Comparison of ENCODE assay signal across 10 cellular contexts in the genomic region with DNA sequence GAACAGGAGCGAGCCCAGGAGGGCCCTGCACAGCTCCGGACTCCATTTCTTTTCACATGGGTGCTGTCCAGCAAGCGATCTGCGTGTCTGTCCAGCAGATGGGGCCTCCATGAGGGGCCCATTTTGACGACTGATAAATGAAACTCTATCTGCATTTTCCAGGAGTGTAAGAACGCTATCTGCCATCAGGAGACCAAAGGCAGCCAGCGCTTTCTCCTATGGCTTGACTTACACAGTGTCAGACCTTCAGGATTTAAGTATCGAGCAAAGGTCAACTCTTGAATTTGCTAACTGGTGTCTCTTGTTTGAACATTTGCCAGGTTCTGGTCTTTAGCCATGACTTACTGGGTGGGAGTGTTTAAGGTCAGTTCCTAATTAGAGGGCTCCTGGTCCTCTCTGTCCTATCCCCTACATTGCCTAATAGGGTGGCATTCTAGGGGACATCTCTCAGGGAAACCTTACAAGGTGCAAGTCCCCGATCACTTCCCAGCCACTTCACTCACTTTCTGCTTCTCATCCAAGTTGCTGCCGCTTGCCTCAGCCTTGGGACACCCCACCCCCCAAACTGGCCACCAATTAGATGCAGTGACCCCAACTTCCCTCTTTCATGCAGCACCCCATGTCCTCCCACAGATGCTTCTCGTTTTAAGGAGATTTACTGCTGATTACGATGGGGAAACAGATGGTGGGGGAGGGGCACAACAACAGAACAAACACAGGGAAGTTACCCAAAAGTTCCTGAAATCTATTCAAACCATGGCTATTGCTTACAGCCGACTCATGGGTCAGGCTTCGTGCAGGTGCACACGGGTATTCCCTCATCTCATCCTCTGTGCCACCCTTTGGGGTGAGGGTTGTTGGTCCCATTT. TPM values are rescaled to one million over a fixed set of nuclear protein-coding genes. Genes with fewer than 3 reads are reported as not detected.
DNase-seq lines count a peak whose midpoint lies in the region; ATAC-seq and TF ChIP-seq lines count a peak whose summit lies in the region.
"Had no signal": no experiment of that assay in that cellular context is flagged by ENCODE, and none has a peak within 500 bp of the region (broad histone marks: within the 10 kb centered on the region; RNA-seq: fewer than 3 reads in every experiment).

No MANE protein-coding gene starts in this region.

- POLR2A ChIA-PET in activated CD8-positive, alpha-beta T cell treated with anti-CD3 and anti-CD28 coated beads for 36 hours (lab: Charles Lee): interaction anchor here (1.2 to 6.3 kb wide), 4 partner anchors 15 to 20 kb away, joined by 12 to 92 read pairs (median 14); a partner anchor contains a TSS

- intact Hi-C loops in activated CD8-positive, alpha-beta T cell treated with anti-CD3 and anti-CD28 coated beads for 36 hours (cut with micrococcal nuclease): no loop called here

- WGBS in tibial nerve, 2 donors: 66 to 71% methylated on average over 15 of the region's 15 CpGs

- CTCF ChIA-PET in activated CD8-positive, alpha-beta memory T cell treated with anti-CD3 and anti-CD28 coated beads, Interleukin-2, amount 10 ng/mL, durations not matched to agents 7 days and 5 days (lab: Charles Lee): interaction anchor here (1.2 to 2.5 kb wide), 12 partner anchors 10 to 56 kb away, joined by 3 to 18 read pairs (median 5); a partner anchor contains a TSS
- CTCF ChIA-PET in activated CD8-positive, alpha-beta T cell treated with anti-CD3 and anti-CD28 coated beads for 36 hours (lab: Charles Lee): interaction anchor here (1.7 to 6.3 kb wide), 4 partner anchors 10 to 27 kb away, joined by 6 to 108 read pairs (median 12); a partner anchor contains a TSS

- TF ChIP-seq POLR2A in tibial nerve (IDR thresholded peaks at IDR 0.05): no peak

- no peaks in the 10 kb centered on the region for H3K27me3 Mint-ChIP-seq in activated CD8-positive, alpha-beta memory T cell treated with anti-CD3 and anti-CD28 coated beads, Interleukin-2, amount 10 ng/mL, durations not matched to agents 7 days and 5 days
- no peaks in the 10 kb centered on the region for H3K27me3 Mint-ChIP-seq in activated CD8-positive, alpha-beta T cell treated with anti-CD3 and anti-CD28 coated beads for 36 hours

- peaks cover 20% of the 10 kb centered on the region for H3K36me3 Mint-ChIP-seq in activated CD8-positive, alpha-beta memory T cell treated with anti-CD3 and anti-CD28 coated beads, Interleukin-2, amount 10 ng/mL, durations not matched to agents 7 days and 5 days
- peaks cover 63% of the 10 kb centered on the region for H3K36me3 Mint-ChIP-seq in activated CD8-positive, alpha-beta T cell treated with anti-CD3 and anti-CD28 coated beads for 36 hours (ENCODE audit: low read depth)

- H3K9me3 Mint-ChIP-seq in activated CD8-positive, alpha-beta memory T cell treated with anti-CD3 and anti-CD28 coated beads, Interleukin-2, amount 10 ng/mL, durations not matched to agents 7 days and 5 days (ENCODE audit: low read depth): no peaks in the 10 kb centered on the region
- no peaks in the 10 kb centered on the region for H3K9me3 Mint-ChIP-seq in activated CD8-positive, alpha-beta T cell treated with anti-CD3 and anti-CD28 coated beads for 36 hours

- H3K27me3 ChIP-seq in tibial nerve: no peaks in the 10 kb centered on the region

- no peak overlapping the region for H3K4me3 Mint-ChIP-seq in activated CD8-positive, alpha-beta memory T cell treated with anti-CD3 and anti-CD28 coated beads, Interleukin-2, amount 10 ng/mL, durations not matched to agents 7 days and 5 days
- no peak overlapping the region for H3K4me3 Mint-ChIP-seq in activated CD8-positive, alpha-beta T cell treated with anti-CD3 and anti-CD28 coated beads for 36 hours

- peaks cover 84% of the 10 kb centered on the region for H3K4me1 Mint-ChIP-seq in activated CD8-positive, alpha-beta memory T cell treated with anti-CD3 and anti-CD28 coated beads, Interleukin-2, amount 10 ng/mL, durations not matched to agents 7 days and 5 days
- peaks cover 94% of the 10 kb centered on the region for H3K4me1 Mint-ChIP-seq in activated CD8-positive, alpha-beta T cell treated with anti-CD3 and anti-CD28 coated beads for 36 hours (ENCODE audit: low read depth)

- peak in 1 of 2 donors; percentile 88 for TF ChIP-seq EP300 in tibial nerve (IDR thresholded peaks at IDR 0.05)

- ATAC-seq in activated CD8-positive, alpha-beta memory T cell treated with anti-CD3 and anti-CD28 coated beads, Interleukin-2, amount 10 ng/mL, durations not matched to agents 7 days and 5 days: no peak
- ATAC-seq in activated CD8-positive, alpha-beta T cell treated with anti-CD3 and anti-CD28 coated beads for 36 hours: no peak
- ATAC-seq in left lobe of liver: peak; percentile 17

- H3K4me3 ChIP-seq in tibial nerve: no peak overlapping the region

- H3K27ac Mint-ChIP-seq in activated CD8-positive, alpha-beta memory T cell treated with anti-CD3 and anti-CD28 coated beads, Interleukin-2, amount 10 ng/mL, durations not matched to agents 7 days and 5 days: peak overlapping the region; percentile 92
- H3K27ac Mint-ChIP-seq in activated CD8-positive, alpha-beta T cell treated with anti-CD3 and anti-CD28 coated beads for 36 hours: peak overlapping the region; percentile 78

- DNase-seq in activated CD8-positive, alpha-beta memory T cell treated with anti-CD3 and anti-CD28 coated beads, Interleukin-2, amount 10 ng/mL, durations not matched to agents 7 days and 5 days: no peak
- DNase-seq in activated CD8-positive, alpha-beta memory T cell treated with anti-CD3 and anti-CD28 coated beads, Interleukin-2, amount 50 U/mL, for 48 hours: no peak
- DNase-seq in activated CD8-positive, alpha-beta T cell treated with anti-CD3 and anti-CD28 coated beads for 36 hours: no peak
- DNase-seq in left lobe of liver (ENCODE audit: low spot score): no peak
- peak in 1 of 2 donors; percentile 84 for DNase-seq in tibial nerve (ENCODE audit: low spot score in 2 of 2)
- DNase-seq in NCI-H1048 (lab: John Stamatoyannopoulos, UW): no peak
- DNase-seq in iPS-NIHi11 (ENCODE audit: low spot score): no peak
- no peak for DNase-seq in GM13976 (ENCODE audit: low spot score)
- DNase-seq: stimulated activated naive CD4-positive, alpha-beta T cell treated with Interleukin-2 at 50 U/mL for 16 hours had no signal

- TF ChIP-seq CTCF in activated CD8-positive, alpha-beta T cell treated with anti-CD3 and anti-CD28 coated beads for 36 hours (IDR thresholded peaks at IDR 0.05): no peak
- TF ChIP-seq CTCF in tibial nerve (IDR thresholded peaks at IDR 0.05): no peak
- TF ChIP-seq CTCF in GM13976 (IDR thresholded peaks at IDR 0.05; ENCODE audit: borderline replicate concordance, control extremely low read depth, extremely low read depth, insufficient read depth, missing control alignments): no peak

- peaks cover 5 to 83% (median 13%) of the 10 kb centered on the region in 3 donors for H3K36me3 ChIP-seq in tibial nerve

- H3K9me3 ChIP-seq in tibial nerve: no peaks in the 10 kb centered on the region

- peaks cover 0 to 99% (median 74%) of the 10 kb centered on the region in 4 donors for H3K4me1 ChIP-seq in tibial nerve

- peak overlapping the region in 3 of 4 donors; percentile 63 to 88 (median 71) for H3K27ac ChIP-seq in tibial nerve

- in situ Hi-C loops in GM13976 (cut with MboI; ENCODE audit: low sequenced_read_pairs, unreplicated experiment): no loop called here

RNA-seq across cellular contexts. Expression of a gene that starts 20.0 kb away (rescaled TPM):
- total RNA-seq in activated CD8-positive, alpha-beta memory T cell treated with anti-CD3 and anti-CD28 coated beads, Interleukin-2, amount 10 ng/mL, durations not matched to agents 7 days and 5 days: 10 to 100 TPM; 37.8 to 68.4 TPM
- 10 to 100 TPM; 59.6 to 61.0 TPM for total RNA-seq in activated CD8-positive, alpha-beta T cell treated with anti-CD3 and anti-CD28 coated beads for 36 hours
- total RNA-seq in left lobe of liver (7.0 TPM), tibial nerve (100 to 1,000 TPM; 133 to 227 (median 151) TPM)

RNA-seq across cellular contexts. Expression of a gene that starts 33.7 kb away (rescaled TPM):
- total RNA-seq in activated CD8-positive, alpha-beta memory T cell treated with anti-CD3 and anti-CD28 coated beads, Interleukin-2, amount 10 ng/mL, durations not matched to agents 7 days and 5 days: under 1 TPM; 0.18 to 0.26 TPM
- under 1 TPM; 0.16 to 0.27 TPM for total RNA-seq in activated CD8-positive, alpha-beta T cell treated with anti-CD3 and anti-CD28 coated beads for 36 hours
- not detected for total RNA-seq in left lobe of liver
- under 1 TPM; 0.20 to 0.42 (median 0.26) TPM for total RNA-seq in tibial nerve
- total RNA-seq: fibroblast of villous mesenchyme had no signal
